15 cellular contexts compared by ENCODE assay signal in the genomic region with DNA sequence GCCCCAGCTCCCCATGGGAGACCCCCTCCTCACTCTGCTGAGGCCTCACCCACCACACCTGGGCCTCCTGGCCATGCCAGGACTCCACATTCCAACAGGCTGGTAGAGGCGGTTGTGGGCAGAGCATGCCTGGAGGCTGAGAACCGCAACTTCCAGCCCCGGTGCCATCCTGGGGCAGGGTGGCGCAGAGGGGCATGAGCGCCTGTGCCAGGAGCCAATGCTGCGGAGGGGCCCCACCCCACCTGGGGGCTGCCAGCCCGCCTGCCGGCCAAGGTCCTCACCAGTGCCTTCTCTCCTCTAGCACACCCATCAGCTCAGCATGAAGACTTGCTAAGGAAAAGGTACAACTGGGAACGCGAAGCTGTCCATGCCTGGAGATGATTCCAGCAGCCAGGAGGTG. TPM values are rescaled to one million over a fixed set of nuclear protein-coding genes. Genes with fewer than 3 reads are reported as not detected.
DNase-seq lines count a peak whose midpoint lies in the region; ATAC-seq and TF ChIP-seq lines count a peak whose summit lies in the region.
"Had no signal": no experiment of that assay in that cellular context is flagged by ENCODE, and none has a peak within 500 bp of the region (broad histone marks: within the 10 kb centered on the region; RNA-seq: fewer than 3 reads in every experiment).

No MANE protein-coding gene starts in this region.

- ATAC-seq in IMR-90 (ENCODE audit: low read depth) (no peak), GM19328 (IDR thresholded peaks at IDR 0.05; ENCODE audit: unreplicated experiment) (no peak), left lobe of liver (no peak)

- no peak overlapping the region for H2BK15ac ChIP-seq in IMR-90 (ENCODE audit: low read depth, low read length)

- H2BK20ac ChIP-seq in IMR-90 (ENCODE audit: low read depth, low read length): no peak overlapping the region

- no TSS peak for BruUV-seq in IMR-90 (replicated peaks; lab: Mats Ljungman, UMichigan)

- H3K27me3 ChIP-seq in IMR-90 (ENCODE audit: control insufficient read depth, insufficient read depth, low read length): peaks cover 9% of the 10 kb centered on the region; the same call in 1 of the 2 replicates
- H3K27me3 ChIP-seq in trophoblast cell (ENCODE audit: insufficient read depth, low read length): no peaks in the 10 kb centered on the region

- CTCF ChIA-PET in HEK293 (lab: Yijun Ruan, JAX) (interaction anchor here (0.7 kb wide), 1 partner anchor 107 kb away, joined by 3 read pairs; no protein-coding TSS in a partner anchor), IMR-90 (lab: Yijun Ruan, JAX) (no interaction called here)

- no peak overlapping the region for H3K14ac ChIP-seq in IMR-90 (replicated peaks; ENCODE audit: low read depth, low read length)
- H3K14ac ChIP-seq in trophoblast cell (ENCODE audit: low read length): no peak overlapping the region

- no peak overlapping the region for H2BK120ac ChIP-seq in IMR-90 (ENCODE audit: low read depth, low read length)
- H2BK120ac ChIP-seq in trophoblast cell (ENCODE audit: insufficient read depth, low read length, poor library complexity): no peak overlapping the region

- H3K56ac ChIP-seq in IMR-90 (ENCODE audit: extremely low read depth, insufficient read depth, low read length): no peak overlapping the region

- H4K8ac ChIP-seq in IMR-90 (ENCODE audit: low read depth in 2 of 2, low read length in 2 of 2): no peak overlapping the region
- no peak overlapping the region for H4K8ac ChIP-seq in trophoblast cell (ENCODE audit: low read depth, low read length)

- intact Hi-C loops in IMR-90 (cut with micrococcal nuclease): no loop called here

- POLR2A ChIA-PET in HEK293 (lab: Yijun Ruan, JAX): no interaction called here
- POLR2A ChIA-PET in IMR-90 (lab: Charles Lee; ENCODE audit: unreplicated experiment): no interaction called here

- peaks cover 12% of the 10 kb centered on the region for H3K4me1 ChIP-seq in HEK293 (ENCODE audit: control insufficient read depth, insufficient read depth, low read length)
- H3K4me1 ChIP-seq in IMR-90 (ENCODE audit: control insufficient read depth, insufficient read depth, low read length): peaks cover 8% of the 10 kb centered on the region
- H3K4me1 ChIP-seq in trophoblast cell (ENCODE audit: control insufficient read depth in 1 of 2, insufficient read depth in 2 of 2, low read length in 2 of 2): peaks cover 5 to 15% of the 10 kb centered on the region in 2 experiments

- no peak overlapping the region for H2BK12ac ChIP-seq in trophoblast cell (ENCODE audit: low read length)

- H2AK5ac ChIP-seq in IMR-90 (ENCODE audit: low read depth, low read length) (0 out of 2 replicates have a peak overlapping the region, but pooled peaks have one; percentile 6), trophoblast cell (ENCODE audit: low read length) (peak overlapping the region; percentile 17)

- H3K79me1 ChIP-seq in IMR-90 (ENCODE audit: low read depth in 1 of 2, low read length in 2 of 2) (no peaks in the 10 kb centered on the region), trophoblast cell (ENCODE audit: low read length) (peaks cover 4% of the 10 kb centered on the region)

- no peak overlapping the region for H3K4ac ChIP-seq in IMR-90 (ENCODE audit: low read depth, low read length)
- no peak overlapping the region for H3K4ac ChIP-seq in trophoblast cell (ENCODE audit: low read depth, low read length)

- H3K4me2 ChIP-seq in IMR-90 (ENCODE audit: low read depth, low read length) (no peak overlapping the region), trophoblast cell (ENCODE audit: low read length) (no peak overlapping the region)

- WGBS in IMR-90 (ENCODE audit: extremely low coverage in 2 of 2, insufficient read length in 1 of 2), 2 experiments: 100% methylated on average over 4 of the region's 10 CpGs; no CpG with 5 or more reads in 1 of the 2 experiments
- no CpG with 5 or more reads among the region's 10 CpGs for WGBS in trophoblast cell (ENCODE audit: extremely low coverage, insufficient coverage, insufficient read length)

- H2AK9ac ChIP-seq in IMR-90 (replicated peaks; ENCODE audit: low read depth, low read length, poor library complexity): peak overlapping the region; percentile 11

- H2BK5ac ChIP-seq in IMR-90 (ENCODE audit: low read depth, low read length, poor library complexity, severe bottlenecking): no peak overlapping the region
- no peak overlapping the region for H2BK5ac ChIP-seq in trophoblast cell (ENCODE audit: low read depth, low read length, poor library complexity)

- H4K20me1 ChIP-seq in IMR-90 (ENCODE audit: insufficient read depth, low read length): no peaks in the 10 kb centered on the region

- H2AFZ ChIP-seq in IMR-90 (replicated peaks; ENCODE audit: low read length, poor library complexity) (peak overlapping the region; percentile 36), trophoblast cell (ENCODE audit: insufficient read depth, low read length, poor library complexity) (no peak overlapping the region)

- TF ChIP-seq RAD21 in IMR-90 (IDR thresholded peaks at IDR 0.05; ENCODE audit: low read length): no peak

- dilution Hi-C loops in IMR-90 (cut with HindIII; ENCODE audit: low sequenced_read_pairs, unreplicated experiment): no loop called here

- DNase-seq in IMR-90: no peak
- DNase-seq in epithelial cell of esophagus (ENCODE audit: low read depth): no peak
- DNase-seq in trophoblast cell: no peak
- no peak for DNase-seq in left lobe of liver (ENCODE audit: low spot score)
- DNase-seq: ACHN; Calu3; CD4-positive, alpha-beta memory T cell; DMS79 treated with DMSO at 0.1 percent for 48 hours; GF-D8; GOT3; H9; KBM-7 had no signal

- H3K9ac ChIP-seq in IMR-90 (ENCODE audit: low read depth, low read length): no peak overlapping the region
- no peak overlapping the region for H3K9ac ChIP-seq in trophoblast cell (ENCODE audit: low read length)

- H3K36me3 ChIP-seq in HEK293 (ENCODE audit: control insufficient read depth in 2 of 2, insufficient read depth in 1 of 2, low read length in 2 of 2): no peaks in the 10 kb centered on the region
- H3K36me3 ChIP-seq in IMR-90 (ENCODE audit: control insufficient read depth, insufficient read depth, low read length): no peaks in the 10 kb centered on the region
- H3K36me3 ChIP-seq in trophoblast cell (ENCODE audit: control insufficient read depth in 1 of 2, insufficient read depth in 2 of 2, low read length in 2 of 2): no peaks in the 10 kb centered on the region

- H3K23ac ChIP-seq in IMR-90 (ENCODE audit: low read depth, low read length): no peak overlapping the region
- no peak overlapping the region for H3K23ac ChIP-seq in trophoblast cell (ENCODE audit: low read length)

- H4K91ac ChIP-seq in IMR-90 (ENCODE audit: insufficient read depth, low read depth, low read length) (no peak overlapping the region), trophoblast cell (ENCODE audit: low read depth, low read length) (no peak overlapping the region)

- H4K5ac ChIP-seq in IMR-90 (ENCODE audit: low read depth, low read length): no peak overlapping the region

- H3K9me1 ChIP-seq in IMR-90 (ENCODE audit: insufficient read depth, low read length): peaks cover 3% of the 10 kb centered on the region; the same call in 1 of the 2 replicates

- TF ChIP-seq CTCF in HEK293 (tag by site-specific recombination; IDR thresholded peaks at IDR 0.05) (no peak), IMR-90 (conservative IDR thresholded peaks at IDR 0.05; ENCODE audit: low read depth, low read length) (no peak), epithelial cell of esophagus (IDR thresholded peaks at IDR 0.05; ENCODE audit: insufficient read depth, low read depth, low read length, missing control alignments) (peak; percentile 5)

- H3K27ac ChIP-seq in HEK293 (ENCODE audit: extremely low read depth, low read depth, low read length) (no peak overlapping the region), IMR-90 (ENCODE audit: insufficient read depth, low read length) (no peak overlapping the region), trophoblast cell (ENCODE audit: low read depth, low read length) (no peak overlapping the region)
- H3K27ac ChIP-seq: HL-60 had no signal

- in situ Hi-C loops in IMR-90 (cut with MboI; ENCODE audit: low sequenced_read_pairs): no loop called here

- TF ChIP-seq POLR2A in IMR-90 (IDR thresholded peaks at IDR 0.05; ENCODE audit: low read depth, low read length): no peak

- H4K12ac ChIP-seq in trophoblast cell (ENCODE audit: low read depth, low read length): no peak overlapping the region

- H3K18ac ChIP-seq in IMR-90 (ENCODE audit: low read depth, low read length) (no peak overlapping the region), trophoblast cell (ENCODE audit: low read length) (no peak overlapping the region)

- no peaks in the 10 kb centered on the region for H3K79me2 ChIP-seq in trophoblast cell (ENCODE audit: control insufficient read depth, insufficient read depth, low read length, poor library complexity)

- H3K4me3 ChIP-seq in HEK293 (ENCODE audit: low read depth, low read length) (no peak overlapping the region), IMR-90 (ENCODE audit: insufficient read depth, low read depth, low read length) (no peak overlapping the region), epithelial cell of esophagus (ENCODE audit: low read length) (no peak overlapping the region), trophoblast cell (ENCODE audit: low read depth, low read length) (no peak overlapping the region)

- no peaks in the 10 kb centered on the region for H3K9me3 ChIP-seq in HEK293 (ENCODE audit: control insufficient read depth, insufficient read depth, low read depth, low read length)
- no peaks in the 10 kb centered on the region for H3K9me3 ChIP-seq in IMR-90 (ENCODE audit: control insufficient read depth, insufficient read depth, low read length)
- H3K9me3 ChIP-seq in trophoblast cell (ENCODE audit: insufficient read depth, low read depth, low read length): no peaks in the 10 kb centered on the region

TF ChIP-seq in HEK293, 187 proteins besides CTCF, POLR2A, EP300 and RAD21 (continues in another document):
- no peak for TF ChIP-seq ZNF416 (tag by site-specific recombination; IDR thresholded peaks at IDR 0.05)
- TF ChIP-seq ZNF223 (tag by site-specific recombination; IDR thresholded peaks at IDR 0.05): no peak

TF ChIP-seq in IMR-90, 13 proteins besides CTCF, POLR2A, EP300 and RAD21 (continues in another document):
- no peak for TF ChIP-seq FOS (IDR thresholded peaks at IDR 0.05; ENCODE audit: low read depth, low read length)
- no peak for TF ChIP-seq CHD1 (IDR thresholded peaks at IDR 0.05; ENCODE audit: low read depth, low read length)
- no peak for TF ChIP-seq MAFK (IDR thresholded peaks at IDR 0.05; ENCODE audit: low read depth, low read length)
- no peak for TF ChIP-seq CEBPB (IDR thresholded peaks at IDR 0.05; ENCODE audit: low read depth, low read length)
- TF ChIP-seq BHLHE40 (IDR thresholded peaks at IDR 0.05; ENCODE audit: low read depth, low read length): no peak

RNA-seq across cellular contexts. Expression of a gene that starts 34.3 kb away (rescaled TPM):
- total RNA-seq in IMR-90 (2012; rRNA removed) (29.9 and 32.5 TPM in 2 replicates), left lobe of liver (3.2 TPM)
- polyA plus RNA-seq in IMR-90 (2012; rRNA removed): 39.3 and 39.4 TPM in 2 replicates
- polyA plus RNA-seq in IMR-90 (2012; cell fraction: cytosol; rRNA removed): 14.9 and 24.2 TPM in 2 replicates
- polyA plus RNA-seq in IMR-90 (2012; cell fraction: nucleus; rRNA removed; ENCODE audit: low replicate concordance): 70.6 and 99.2 TPM in 2 replicates
- polyA plus RNA-seq in trophoblast cell (2013): 64.5 and 69.3 TPM in 2 replicates
